In genomic region chr5:173302546-173303155, GRCh38 we compare ENCODE assay signal across 11 cellular contexts. TPM values are rescaled to one million over a fixed set of nuclear protein-coding genes. Genes with fewer than 3 reads are reported as not detected.
DNase-seq lines count a peak whose midpoint lies in the region; ATAC-seq and TF ChIP-seq lines count a peak whose summit lies in the region.
"Had no signal": no experiment of that assay in that cellular context is flagged by ENCODE, and none has a peak within 500 bp of the region (broad histone marks: within the 10 kb centered on the region; RNA-seq: fewer than 3 reads in every experiment).

No MANE protein-coding gene starts in this region.

- intact Hi-C loops in naive thymus-derived CD4-positive, alpha-beta T cell (cut with micrococcal nuclease), result no loop called here

- no peak overlapping the region for H3K27ac Mint-ChIP-seq in naive thymus-derived CD4-positive, alpha-beta T cell
- H3K27ac Mint-ChIP-seq: activated naive CD8-positive, alpha-beta T cell had no signal

- no peaks in the 10 kb centered on the region for H3K36me3 ChIP-seq in naive thymus-derived CD4-positive, alpha-beta T cell (ENCODE audit: control insufficient read depth in 2 of 3, insufficient read depth in 3 of 3, low read length in 3 of 3)
- H3K36me3 ChIP-seq: heart right ventricle had no signal

- no peaks in the 10 kb centered on the region for H3K27me3 ChIP-seq in naive thymus-derived CD4-positive, alpha-beta T cell (ENCODE audit: control insufficient read depth in 2 of 2, insufficient read depth in 2 of 2, low read length in 2 of 2)
- H3K27me3 ChIP-seq: heart right ventricle had no signal

- H3K4me1 ChIP-seq in naive thymus-derived CD4-positive, alpha-beta T cell (ENCODE audit: control insufficient read depth in 2 of 2, insufficient read depth in 2 of 2, low read length in 2 of 2), result no peaks in the 10 kb centered on the region

- peaks cover 0 to under 1% (median 0%) of the 10 kb centered on the region in 5 donors for H3K36me3 Mint-ChIP-seq in naive thymus-derived CD4-positive, alpha-beta T cell
- H3K36me3 Mint-ChIP-seq: activated naive CD8-positive, alpha-beta T cell had no signal

- H3K27ac ChIP-seq in naive thymus-derived CD4-positive, alpha-beta T cell (ENCODE audit: low read depth, low read length), result no peak overlapping the region
- H3K27ac ChIP-seq: heart right ventricle had no signal

- TF ChIP-seq CTCF in AG10803 (conservative IDR thresholded peaks at IDR 0.05; ENCODE audit: low read length), result peak; percentile 23

- no peaks in the 10 kb centered on the region for H3K9me3 ChIP-seq in naive thymus-derived CD4-positive, alpha-beta T cell (ENCODE audit: control insufficient read depth in 2 of 3, low read length in 3 of 3)

- no peak overlapping the region for H3K4me3 Mint-ChIP-seq in naive thymus-derived CD4-positive, alpha-beta T cell
- H3K4me3 Mint-ChIP-seq: activated naive CD8-positive, alpha-beta T cell had no signal

- ATAC-seq in GM21825 (IDR thresholded peaks at IDR 0.05; ENCODE audit: unreplicated experiment), result no peak
- ATAC-seq in naive thymus-derived CD4-positive, alpha-beta T cell, result no peak

- POLR2A ChIA-PET in naive thymus-derived CD4-positive, alpha-beta T cell (lab: Charles Lee), result no interaction called here

- CTCF ChIA-PET in naive thymus-derived CD4-positive, alpha-beta T cell (lab: Charles Lee), result no interaction called here

- peaks cover 0 to 2% (median 0%) of the 10 kb centered on the region in 7 donors for H3K4me1 Mint-ChIP-seq in naive thymus-derived CD4-positive, alpha-beta T cell

- H3K27me3 Mint-ChIP-seq in naive thymus-derived CD4-positive, alpha-beta T cell, result peaks cover 12 to 56% (median 24%) of the 10 kb centered on the region in 5 donors

- H3K4me3 ChIP-seq in AG10803 (ENCODE audit: low read length), result no peak overlapping the region
- no peak overlapping the region for H3K4me3 ChIP-seq in naive thymus-derived CD4-positive, alpha-beta T cell (ENCODE audit: low read length)
- H3K4me3 ChIP-seq: heart right ventricle had no signal

- DNase-seq in AG10803 (ENCODE audit: low read depth), result peak; percentile 79
- peak; percentile 85 for DNase-seq in HT1080 (ENCODE audit: low read depth)
- DNase-seq in amniotic epithelial cell (ENCODE audit: low read depth), result peak; percentile 79
- DNase-seq in islet precursor cell, result peak; percentile 96
- DNase-seq in naive thymus-derived CD4-positive, alpha-beta T cell, result no peak
- DNase-seq in 8988T, result no peak
- DNase-seq in NCI-H187 (lab: John Stamatoyannopoulos, UW), result no peak
- DNase-seq: heart right ventricle, NCI-H226 had no signal

- peaks cover 0 to 2% (median under 1%) of the 10 kb centered on the region in 11 donors for H3K9me3 Mint-ChIP-seq in naive thymus-derived CD4-positive, alpha-beta T cell

RNA-seq across cellular contexts. Expression of gene STC2, which starts 25.6 kb away (rescaled TPM):
- 39.2 and 48.6 TPM in 2 replicates for total RNA-seq in HT1080 (2014; rRNA removed; shearing (Covaris generic))
- 222 and 229 TPM in 2 replicates for polyA plus RNA-seq in HT1080 (2015; cell fraction: cytosol; rRNA removed)
- 354 and 377 TPM in 2 replicates for polyA plus RNA-seq in HT1080 (2015; cell fraction: nucleus; rRNA removed)
- total RNA-seq in naive thymus-derived CD4-positive, alpha-beta T cell, result 10 to 100 TPM in 1 of 5 experiments, not detected in 4; 28.3 TPM
- polyA plus RNA-seq in naive thymus-derived CD4-positive, alpha-beta T cell, result not detected

Comparison
In these comparisons a context has a peak if more than half of its experiments do, and no peak if none do; other contexts are left out.
1. DNase-seq: peak in AG10803 (single experiment), HT1080 (single experiment), amniotic epithelial cell (single experiment) and islet precursor cell (single experiment); none in naive thymus-derived CD4-positive, alpha-beta T cell (0 of 9), 8988T (single experiment) and NCI-H187 (0 of 2).